11 cellular contexts compared by ENCODE assay signal in genomic region chr22:37301144-37301820, GRCh38.
A peak's percentile ranks its signal among the peaks of the same experiment; 100 is the strongest.
DNase-seq lines count a peak whose midpoint lies in the region; ATAC-seq lines count a peak whose summit lies in the region.
"Had no signal": no experiment of that assay in that cellular context is flagged by ENCODE, and none has a peak within 500 bp of the region (broad histone marks: within the 10 kb centered on the region; RNA-seq: fewer than 3 reads in every experiment).

No MANE protein-coding gene starts in this region.

- peaks cover 69% of the 10 kb centered on the region for H3K36me3 Mint-ChIP-seq in T-helper 1 cell treated with Interleukin-12 subunit alpha and Interleukin-12 subunit beta and Interleukin-4 antibody, amounts not matched to agents 30 μg/mL and 1 μg/mL, for 36 hours (ENCODE audit: low read depth)
- H3K36me3 Mint-ChIP-seq in activated naive CD8-positive, alpha-beta T cell treated with anti-CD3 and anti-CD28 coated beads, Interleukin-2, amount 50 U/mL, for 24 hours (ENCODE audit: low read depth) = peaks cover 13% of the 10 kb centered on the region
- H3K36me3 Mint-ChIP-seq in stimulated activated effector memory CD8-positive, alpha-beta T cell treated with anti-CD3 and anti-CD28 coated beads, Interleukin-12 subunit alpha, Interleukin-12 subunit beta, amount 100 ng/mL, for 72 hours = peaks cover 100% of the 10 kb centered on the region

- H3K4me3 Mint-ChIP-seq in T-helper 1 cell treated with Interleukin-12 subunit alpha and Interleukin-12 subunit beta and Interleukin-4 antibody, amounts not matched to agents 30 μg/mL and 1 μg/mL, for 36 hours = peak overlapping the region; percentile 75
- peak overlapping the region; percentile 52 for H3K4me3 Mint-ChIP-seq in activated naive CD8-positive, alpha-beta T cell treated with anti-CD3 and anti-CD28 coated beads, Interleukin-2, amount 50 U/mL, for 24 hours
- peak overlapping the region; percentile 69 for H3K4me3 Mint-ChIP-seq in stimulated activated effector memory CD8-positive, alpha-beta T cell treated with anti-CD3 and anti-CD28 coated beads, Interleukin-12 subunit alpha, Interleukin-12 subunit beta, amount 100 ng/mL, for 72 hours

- H3K27ac Mint-ChIP-seq in T-helper 1 cell treated with Interleukin-12 subunit alpha and Interleukin-12 subunit beta and Interleukin-4 antibody, amounts not matched to agents 30 μg/mL and 1 μg/mL, for 36 hours = peak overlapping the region; percentile 94
- H3K27ac Mint-ChIP-seq in activated naive CD8-positive, alpha-beta T cell treated with anti-CD3 and anti-CD28 coated beads, Interleukin-2, amount 50 U/mL, for 24 hours = peak overlapping the region; percentile 89
- H3K27ac Mint-ChIP-seq in stimulated activated effector memory CD8-positive, alpha-beta T cell treated with anti-CD3 and anti-CD28 coated beads, Interleukin-12 subunit alpha, Interleukin-12 subunit beta, amount 100 ng/mL, for 72 hours = peak overlapping the region; percentile 92

- no peaks in the 10 kb centered on the region for H3K9me3 Mint-ChIP-seq in T-helper 1 cell treated with Interleukin-12 subunit alpha and Interleukin-12 subunit beta and Interleukin-4 antibody, amounts not matched to agents 30 μg/mL and 1 μg/mL, for 36 hours
- no peaks in the 10 kb centered on the region for H3K9me3 Mint-ChIP-seq in activated naive CD8-positive, alpha-beta T cell treated with anti-CD3 and anti-CD28 coated beads, Interleukin-2, amount 50 U/mL, for 24 hours
- no peaks in the 10 kb centered on the region for H3K9me3 Mint-ChIP-seq in stimulated activated effector memory CD8-positive, alpha-beta T cell treated with anti-CD3 and anti-CD28 coated beads, Interleukin-12 subunit alpha, Interleukin-12 subunit beta, amount 100 ng/mL, for 72 hours

- H3K27me3 Mint-ChIP-seq in T-helper 1 cell treated with Interleukin-12 subunit alpha and Interleukin-12 subunit beta and Interleukin-4 antibody, amounts not matched to agents 30 μg/mL and 1 μg/mL, for 36 hours (ENCODE audit: low read depth) = no peaks in the 10 kb centered on the region
- H3K27me3 Mint-ChIP-seq in activated naive CD8-positive, alpha-beta T cell treated with anti-CD3 and anti-CD28 coated beads, Interleukin-2, amount 50 U/mL, for 24 hours = no peaks in the 10 kb centered on the region

- DNase-seq in T-helper 1 cell (no peak), MV-4-11 (lab: John Stamatoyannopoulos, UW) (peak; percentile 75), LoVo (ENCODE audit: low spot score) (no peak), cerebellar nuclear complex (lab: John Stamatoyannopoulos, UW) (no peak), activated gamma-delta T cell (lab: John Stamatoyannopoulos, UW) (no peak)
- no peak for DNase-seq in activated naive CD8-positive, alpha-beta T cell treated with anti-CD3 and anti-CD28 coated beads, Interleukin-2, amount 50 U/mL, for 24 hours
- no peak for DNase-seq in stimulated activated effector memory CD8-positive, alpha-beta T cell treated with anti-CD3 and anti-CD28 coated beads, Interleukin-12 subunit alpha, Interleukin-12 subunit beta, amount 100 ng/mL, for 72 hours (ENCODE audit: low spot score in 2 of 2)
- DNase-seq: NCI-H187 treated with DMSO at 0.1 percent for 48 hours, NCI-H526 treated with DMSO at 0.1 percent for 48 hours, SHP77 had no signal

- peaks cover 71% of the 10 kb centered on the region for H3K4me1 Mint-ChIP-seq in T-helper 1 cell treated with Interleukin-12 subunit alpha and Interleukin-12 subunit beta and Interleukin-4 antibody, amounts not matched to agents 30 μg/mL and 1 μg/mL, for 36 hours (ENCODE audit: low read depth)
- H3K4me1 Mint-ChIP-seq in activated naive CD8-positive, alpha-beta T cell treated with anti-CD3 and anti-CD28 coated beads, Interleukin-2, amount 50 U/mL, for 24 hours = peaks cover 76% of the 10 kb centered on the region
- peaks cover 96% of the 10 kb centered on the region for H3K4me1 Mint-ChIP-seq in stimulated activated effector memory CD8-positive, alpha-beta T cell treated with anti-CD3 and anti-CD28 coated beads, Interleukin-12 subunit alpha, Interleukin-12 subunit beta, amount 100 ng/mL, for 72 hours

- ATAC-seq in activated naive CD8-positive, alpha-beta T cell treated with anti-CD3 and anti-CD28 coated beads, Interleukin-2, amount 50 U/mL, for 24 hours = no peak
- no peak for ATAC-seq in stimulated activated effector memory CD8-positive, alpha-beta T cell treated with anti-CD3 and anti-CD28 coated beads, Interleukin-12 subunit alpha, Interleukin-12 subunit beta, amount 100 ng/mL, for 72 hours
